Comparison of ENCODE assay signal across 1 cellular context in the genomic region with DNA sequence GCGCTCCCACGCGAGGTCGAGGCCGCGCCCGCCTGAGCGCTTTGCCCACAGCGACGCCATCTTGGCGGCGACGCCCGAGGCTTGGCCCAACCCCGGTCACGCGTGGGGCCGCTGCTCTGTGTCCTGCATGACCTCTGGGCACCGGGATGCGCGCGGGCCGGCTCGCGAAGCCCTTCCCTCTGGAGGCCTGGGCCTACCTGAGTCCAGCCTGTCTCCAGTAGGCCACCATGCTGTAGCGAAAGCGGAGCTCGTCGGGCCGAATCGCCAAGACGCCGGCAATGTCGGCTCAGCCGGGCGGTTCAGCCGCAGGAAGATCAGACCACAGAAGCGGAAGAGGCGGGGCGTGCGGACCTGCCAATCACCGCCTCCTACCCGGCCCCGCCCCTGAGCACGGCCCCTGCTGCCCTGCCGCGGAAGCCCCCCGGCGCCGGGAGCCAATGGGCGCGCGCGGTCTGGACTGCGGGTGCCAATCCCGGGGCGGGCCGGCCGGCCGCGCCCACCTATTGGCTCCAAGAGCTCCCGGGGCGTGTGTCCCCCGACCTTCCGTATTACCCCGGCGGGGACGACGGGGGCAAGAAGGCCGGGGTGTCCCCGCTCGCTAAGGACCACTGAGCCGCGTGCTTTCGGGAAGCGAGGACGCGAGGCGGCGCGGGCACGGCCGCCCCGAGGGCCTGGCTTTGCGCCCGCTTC.
TF ChIP-seq lines count a peak whose summit lies in the region.

A gene (minus strand): TSS at position 313 of the 690 bp plus-strand sequence. CDS start 84 bp downstream, at position 229.

TF ChIP-seq in HEK293, 187 proteins besides CTCF, POLR2A, EP300 and RAD21 (continued from another document):
- TF ChIP-seq, protein P1, sequence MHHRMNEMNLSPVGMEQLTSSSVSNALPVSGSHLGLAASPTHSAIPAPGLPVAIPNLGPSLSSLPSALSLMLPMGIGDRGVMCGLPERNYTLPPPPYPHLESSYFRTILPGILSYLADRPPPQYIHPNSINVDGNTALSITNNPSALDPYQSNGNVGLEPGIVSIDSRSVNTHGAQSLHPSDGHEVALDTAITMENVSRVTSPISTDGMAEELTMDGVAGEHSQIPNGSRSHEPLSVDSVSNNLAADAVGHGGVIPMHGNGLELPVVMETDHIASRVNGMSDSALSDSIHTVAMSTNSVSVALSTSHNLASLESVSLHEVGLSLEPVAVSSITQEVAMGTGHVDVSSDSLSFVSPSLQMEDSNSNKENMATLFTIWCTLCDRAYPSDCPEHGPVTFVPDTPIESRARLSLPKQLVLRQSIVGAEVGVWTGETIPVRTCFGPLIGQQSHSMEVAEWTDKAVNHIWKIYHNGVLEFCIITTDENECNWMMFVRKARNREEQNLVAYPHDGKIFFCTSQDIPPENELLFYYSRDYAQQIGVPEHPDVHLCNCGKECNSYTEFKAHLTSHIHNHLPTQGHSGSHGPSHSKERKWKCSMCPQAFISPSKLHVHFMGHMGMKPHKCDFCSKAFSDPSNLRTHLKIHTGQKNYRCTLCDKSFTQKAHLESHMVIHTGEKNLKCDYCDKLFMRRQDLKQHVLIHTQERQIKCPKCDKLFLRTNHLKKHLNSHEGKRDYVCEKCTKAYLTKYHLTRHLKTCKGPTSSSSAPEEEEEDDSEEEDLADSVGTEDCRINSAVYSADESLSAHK (tag by site-specific recombination; IDR thresholded peaks at IDR 0.05) = no peak; the same call in 1 of the 2 replicates
- TF ChIP-seq ZNF366 (tag by site-specific recombination; conservative IDR thresholded peaks at IDR 0.05) (no peak), GFI1B (tag by site-specific recombination; IDR thresholded peaks at IDR 0.05) (no peak), ZEB2 (tag by site-specific recombination; IDR thresholded peaks at IDR 0.05) (no peak; the same call in none of the 2 replicates), KLF1 (tag by site-specific recombination; IDR thresholded peaks at IDR 0.05) (peak; percentile 21; the same call in 1 of the 2 replicates), ZNF670 (tag by site-specific recombination; IDR thresholded peaks at IDR 0.05; ENCODE audit: low read depth) (no peak), ZNF785 (tag by site-specific recombination; IDR thresholded peaks at IDR 0.05) (peak; percentile 93; the same call in 1 of the 2 replicates), ZNF701 (tag by site-specific recombination; IDR thresholded peaks at IDR 0.05) (no peak), GLIS2 (tag by site-specific recombination; IDR thresholded peaks at IDR 0.05) (peak; percentile 75; the same call in 1 of the 2 replicates), ZNF660 (tag by site-specific recombination; IDR thresholded peaks at IDR 0.05) (0 out of 2 replicates have a peak, but pooled peaks have one; percentile 43), ZNF621 (tag by site-specific recombination; IDR thresholded peaks at IDR 0.05) (no peak), ZNF223 (tag by site-specific recombination; IDR thresholded peaks at IDR 0.05) (no peak), ZNF335 (tag by site-specific recombination; conservative IDR thresholded peaks at IDR 0.05) (no peak; the same call in none of the 2 replicates), ZNF133 (tag by site-specific recombination; IDR thresholded peaks at IDR 0.05) (no peak), SP7 (tag by site-specific recombination; IDR thresholded peaks at IDR 0.05) (peak; percentile 51), GLI4 (tag by site-specific recombination; IDR thresholded peaks at IDR 0.05) (no peak), ZBTB8A (tag by site-specific recombination; IDR thresholded peaks at IDR 0.05) (peak; percentile 87), ZNF24 (tag by site-specific recombination; IDR thresholded peaks at IDR 0.05) (no peak), ZNF341 (tag by site-specific recombination; IDR thresholded peaks at IDR 0.05; ENCODE audit: low read depth) (peak; percentile 45; the same call in 1 of the 2 replicates), GLIS1 (tag by site-specific recombination; IDR thresholded peaks at IDR 0.05) (0 out of 2 replicates have a peak, but pooled peaks have one; percentile 32)
- TF ChIP-seq, protein P2, sequence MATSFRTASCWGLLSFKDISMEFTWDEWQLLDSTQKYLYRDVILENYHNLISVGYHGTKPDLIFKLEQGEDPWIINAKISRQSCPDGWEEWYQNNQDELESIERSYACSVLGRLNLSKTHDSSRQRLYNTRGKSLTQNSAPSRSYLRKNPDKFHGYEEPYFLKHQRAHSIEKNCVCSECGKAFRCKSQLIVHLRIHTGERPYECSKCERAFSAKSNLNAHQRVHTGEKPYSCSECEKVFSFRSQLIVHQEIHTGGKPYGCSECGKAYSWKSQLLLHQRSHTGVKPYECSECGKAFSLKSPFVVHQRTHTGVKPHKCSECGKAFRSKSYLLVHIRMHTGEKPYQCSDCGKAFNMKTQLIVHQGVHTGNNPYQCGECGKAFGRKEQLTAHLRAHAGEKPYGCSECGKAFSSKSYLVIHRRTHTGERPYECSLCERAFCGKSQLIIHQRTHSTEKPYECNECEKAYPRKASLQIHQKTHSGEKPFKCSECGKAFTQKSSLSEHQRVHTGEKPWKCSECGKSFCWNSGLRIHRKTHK (tag by site-specific recombination; IDR thresholded peaks at IDR 0.05) = no peak
- TF ChIP-seq, protein P3, sequence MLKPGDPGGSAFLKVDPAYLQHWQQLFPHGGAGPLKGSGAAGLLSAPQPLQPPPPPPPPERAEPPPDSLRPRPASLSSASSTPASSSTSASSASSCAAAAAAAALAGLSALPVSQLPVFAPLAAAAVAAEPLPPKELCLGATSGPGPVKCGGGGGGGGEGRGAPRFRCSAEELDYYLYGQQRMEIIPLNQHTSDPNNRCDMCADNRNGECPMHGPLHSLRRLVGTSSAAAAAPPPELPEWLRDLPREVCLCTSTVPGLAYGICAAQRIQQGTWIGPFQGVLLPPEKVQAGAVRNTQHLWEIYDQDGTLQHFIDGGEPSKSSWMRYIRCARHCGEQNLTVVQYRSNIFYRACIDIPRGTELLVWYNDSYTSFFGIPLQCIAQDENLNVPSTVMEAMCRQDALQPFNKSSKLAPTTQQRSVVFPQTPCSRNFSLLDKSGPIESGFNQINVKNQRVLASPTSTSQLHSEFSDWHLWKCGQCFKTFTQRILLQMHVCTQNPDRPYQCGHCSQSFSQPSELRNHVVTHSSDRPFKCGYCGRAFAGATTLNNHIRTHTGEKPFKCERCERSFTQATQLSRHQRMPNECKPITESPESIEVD (tag by site-specific recombination; IDR thresholded peaks at IDR 0.05) = no peak
